Comparison of ENCODE assay signal across 1 cellular context in genomic region chr6:13574571-13575376, GRCh38.
TF ChIP-seq lines count a peak whose summit lies in the region.

Gene SIRT5 (plus strand): TSS chr6:13574601. CDS start chr6:13584111, 9,510 bp downstream.

TF ChIP-seq in K562, 482 proteins besides CTCF, POLR2A, EP300 and RAD21 (continued from another document and continues in another):
- TF ChIP-seq ZFP91 (CRISPR knock-in tag; IDR thresholded peaks at IDR 0.05) (no peak), TBP (optimal IDR thresholded peaks at IDR 0.05; ENCODE audit: low read depth, low read length) (no peak), DPF2 (IDR thresholded peaks at IDR 0.05) (peak; percentile 69; the same call in 1 of the 2 replicates), MCM5 (IDR thresholded peaks at IDR 0.05; ENCODE audit: low read depth) (no peak), ETV5 (CRISPR knock-in tag; IDR thresholded peaks at IDR 0.05; ENCODE audit: low read depth) (peak; percentile 85), IRF1 (CRISPR knock-in tag; IDR thresholded peaks at IDR 0.05; ENCODE audit: borderline replicate concordance) (no peak), ZNF740 (CRISPR knock-in tag; IDR thresholded peaks at IDR 0.05) (no peak), ZNF740 (tag; IDR thresholded peaks at IDR 0.05) (no peak; a peak in 1 of 4 replicates), MTF1 (CRISPR knock-in tag; IDR thresholded peaks at IDR 0.05; ENCODE audit: borderline replicate concordance) (no peak), ZBTB11 (CRISPR knock-in tag; IDR thresholded peaks at IDR 0.05) (peak in 1 of 3 experiments; percentile 62; a peak in 1 of 6 replicates), ZSCAN32 (CRISPR knock-in tag; IDR thresholded peaks at IDR 0.05) (peak; percentile 36; the same call in 1 of the 2 replicates), HSF4 (CRISPR knock-in tag; IDR thresholded peaks at IDR 0.05; ENCODE audit: borderline replicate concordance) (no peak), TBL1XR1 (IDR thresholded peaks at IDR 0.05; ENCODE audit: low read length in 2 of 2) (peak; percentile 58 to 62; a peak in 2 of 4 replicates), ZNF766 (CRISPR knock-in tag; conservative IDR thresholded peaks at IDR 0.05) (no peak), SAFB2 (IDR thresholded peaks at IDR 0.05; ENCODE audit: borderline replicate concordance, low read depth, low read length, severe bottlenecking) (no peak), ID3 (CRISPR knock-in tag; IDR thresholded peaks at IDR 0.05) (no peak), ID3 (tag; IDR thresholded peaks at IDR 0.05) (peak; percentile 84), RBM14 (IDR thresholded peaks at IDR 0.05; ENCODE audit: borderline replicate concordance, insufficient read depth, low read depth, low read length) (no peak), BMI1 (IDR thresholded peaks at IDR 0.05; ENCODE audit: low read length) (no peak), ZNF354B (CRISPR knock-in tag; IDR thresholded peaks at IDR 0.05) (no peak), USF2 (CRISPR knock-in tag; IDR thresholded peaks at IDR 0.05) (no peak), ZNF778 (CRISPR knock-in tag; IDR thresholded peaks at IDR 0.05) (no peak), RBFOX2 (IDR thresholded peaks at IDR 0.05; ENCODE audit: low read depth, low read length) (peak; percentile 93), MEIS2 (IDR thresholded peaks at IDR 0.05; ENCODE audit: partially characterized antibody) (no peak), ARID1B (IDR thresholded peaks at IDR 0.05) (no peak; the same call in 1 of the 2 replicates), TGIF2 (CRISPR knock-in tag; IDR thresholded peaks at IDR 0.05) (peak; percentile 49; the same call in 1 of the 2 replicates), MYNN (IDR thresholded peaks at IDR 0.05) (peak; percentile 67), MYNN (CRISPR knock-in tag; IDR thresholded peaks at IDR 0.05) (no peak), EGR1 (conservative IDR thresholded peaks at IDR 0.05) (peak; percentile 75), CEBPZ (IDR thresholded peaks at IDR 0.05; ENCODE audit: borderline replicate concordance, low read depth, low read length) (no peak), ZNF217 (CRISPR knock-in tag; IDR thresholded peaks at IDR 0.05) (no peak), TRIM25 (IDR thresholded peaks at IDR 0.05; ENCODE audit: borderline replicate concordance) (peak; percentile 63; the same call in 1 of the 2 replicates), MIER1 (IDR thresholded peaks at IDR 0.05; ENCODE audit: low read depth) (0 out of 2 replicates have a peak, but pooled peaks have one; percentile 12), MLLT1 (IDR thresholded peaks at IDR 0.05) (peak; percentile 12 to 25; a peak in 1 of 4 replicates), WHSC1 (IDR thresholded peaks at IDR 0.05; ENCODE audit: low read length) (no peak), CREB5 (CRISPR knock-in tag; IDR thresholded peaks at IDR 0.05) (no peak; the same call in 1 of the 2 replicates), ZNF174 (CRISPR knock-in tag; IDR thresholded peaks at IDR 0.05) (no peak), YBX1 (IDR thresholded peaks at IDR 0.05) (no peak), ZNF717 (CRISPR knock-in tag; IDR thresholded peaks at IDR 0.05) (no peak), ERF (CRISPR knock-in tag; IDR thresholded peaks at IDR 0.05) (peak; percentile 84; the same call in 1 of the 2 replicates)
